In the genomic region with DNA sequence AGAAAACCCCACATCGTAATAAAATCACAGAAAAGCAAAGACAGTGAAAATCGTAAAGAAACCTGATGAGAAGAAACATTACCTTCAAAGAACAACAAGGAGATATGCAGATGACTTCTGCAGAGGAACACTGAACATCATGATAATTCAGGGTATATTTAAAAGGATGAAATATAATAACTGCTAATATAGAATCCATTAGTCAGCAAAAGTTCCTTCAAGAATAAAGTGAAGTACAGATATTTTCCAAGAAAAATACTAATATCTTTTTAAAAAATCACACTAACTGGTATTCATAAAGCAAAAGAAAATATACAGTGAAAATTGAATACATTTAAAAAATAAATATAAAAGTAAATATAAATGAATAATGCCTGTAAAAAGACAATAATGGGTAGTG, we compare ENCODE assay signal across 1 cellular context.
TF ChIP-seq lines count a peak whose summit lies in the region.

No MANE protein-coding gene starts in this region.

TF ChIP-seq in K562, 482 proteins besides CTCF, POLR2A, EP300 and RAD21 (continued from another document):
- TF ChIP-seq, protein P1, sequence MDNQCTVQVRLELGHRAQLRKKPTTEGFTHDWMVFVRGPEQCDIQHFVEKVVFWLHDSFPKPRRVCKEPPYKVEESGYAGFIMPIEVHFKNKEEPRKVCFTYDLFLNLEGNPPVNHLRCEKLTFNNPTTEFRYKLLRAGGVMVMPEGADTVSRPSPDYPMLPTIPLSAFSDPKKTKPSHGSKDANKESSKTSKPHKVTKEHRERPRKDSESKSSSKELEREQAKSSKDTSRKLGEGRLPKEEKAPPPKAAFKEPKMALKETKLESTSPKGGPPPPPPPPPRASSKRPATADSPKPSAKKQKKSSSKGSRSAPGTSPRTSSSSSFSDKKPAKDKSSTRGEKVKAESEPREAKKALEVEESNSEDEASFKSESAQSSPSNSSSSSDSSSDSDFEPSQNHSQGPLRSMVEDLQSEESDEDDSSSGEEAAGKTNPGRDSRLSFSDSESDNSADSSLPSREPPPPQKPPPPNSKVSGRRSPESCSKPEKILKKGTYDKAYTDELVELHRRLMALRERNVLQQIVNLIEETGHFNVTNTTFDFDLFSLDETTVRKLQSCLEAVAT (IDR thresholded peaks at IDR 0.05): no peak
- no peak for TF ChIP-seq TAL1 (IDR thresholded peaks at IDR 0.05)
- TF ChIP-seq ATF7 (IDR thresholded peaks at IDR 0.05): no peak
- TF ChIP-seq ZEB2 (IDR thresholded peaks at IDR 0.05): no peak
